In genomic region chr1:3898994-3899775, GRCh38 we compare ENCODE assay signal across 8 cellular contexts.
DNase-seq lines count a peak whose midpoint lies in the region; TF ChIP-seq lines count a peak whose summit lies in the region.

No MANE protein-coding gene starts in this region.

- H3K36me3 ChIP-seq in parathyroid adenoma (ENCODE audit: control insufficient read depth, insufficient read depth, low read length), result no peaks in the 10 kb centered on the region

- H3K9me3 ChIP-seq in parathyroid adenoma (ENCODE audit: control insufficient read depth, low read length), result no peaks in the 10 kb centered on the region

- peak overlapping the region; percentile 92 for H3K4me3 ChIP-seq in parathyroid adenoma (ENCODE audit: low read depth, low read length)

- peak overlapping the region; percentile 97 for H2AFZ ChIP-seq in parathyroid adenoma

- peak overlapping the region; percentile 96 for H3K4me2 ChIP-seq in parathyroid adenoma (ENCODE audit: low read length)

- peak; percentile 34 for DNase-seq in activated CD4-positive, alpha-beta T cell treated with anti-CD3 and anti-CD28 coated beads for 48 hours
- no peak for DNase-seq in activated CD4-positive, alpha-beta T cell treated with anti-CD3 and anti-CD28 coated beads, Interleukin-2, amount 50 U/mL, for 1 hour
- DNase-seq in RPMI8226 (peak; percentile 60), epithelial cell of prostate (ENCODE audit: low read depth, low spot score) (no peak), NCI-H146 treated with DMSO at 0.1 percent for 48 hours (lab: John Stamatoyannopoulos, UW; ENCODE audit: unreplicated experiment) (no peak), HCEC 1CT (no peak), NCI-H774 (lab: John Stamatoyannopoulos, UW) (no peak)

- peak overlapping the region; percentile 95 for H3K27ac ChIP-seq in epithelial cell of prostate
- peak overlapping the region; percentile 89 for H3K27ac ChIP-seq in parathyroid adenoma

- H3K79me2 ChIP-seq in parathyroid adenoma, result peaks cover 12% of the 10 kb centered on the region

- no peaks in the 10 kb centered on the region for H3K27me3 ChIP-seq in parathyroid adenoma (ENCODE audit: control insufficient read depth, insufficient read depth, low read length)

- TF ChIP-seq CTCF in parathyroid adenoma (IDR thresholded peaks at IDR 0.05), result no peak

- peak overlapping the region; percentile 67 for H3K9ac ChIP-seq in parathyroid adenoma

- H3K4me1 ChIP-seq in parathyroid adenoma, result no peaks in the 10 kb centered on the region

Comparison
In these comparisons a context has a peak if more than half of its experiments do, and no peak if none do; other contexts are left out.
1. DNase-seq: peak in activated CD4-positive, alpha-beta T cell treated with anti-CD3 and anti-CD28 coated beads for 48 hours (single experiment) and RPMI8226 (single experiment); none in activated CD4-positive, alpha-beta T cell treated with anti-CD3 and anti-CD28 coated beads, Interleukin-2, amount 50 U/mL, for 1 hour (single experiment), epithelial cell of prostate (single experiment), NCI-H146 treated with DMSO at 0.1 percent for 48 hours (single experiment), HCEC 1CT (single experiment) and NCI-H774 (single experiment).